8 cellular contexts compared by ENCODE assay signal in genomic region chr17:74981979-74982662, GRCh38. TPM values are rescaled to one million over a fixed set of nuclear protein-coding genes. Genes with fewer than 3 reads are reported as not detected.
DNase-seq lines count a peak whose midpoint lies in the region; ATAC-seq and TF ChIP-seq lines count a peak whose summit lies in the region.

No MANE protein-coding gene starts in this region.

- ATAC-seq in HG03460 (IDR thresholded peaks at IDR 0.05; ENCODE audit: unreplicated experiment): no peak

- CTCF ChIA-PET in RWPE1 (lab: Yijun Ruan, JAX): interaction anchor here (0.7 kb wide), 1 partner anchor 169 kb away, joined by 6 read pairs; no protein-coding TSS in a partner anchor

- DNase-seq in GM06990 (ENCODE audit: extremely low read depth, insufficient read length): peak; percentile 71
- DNase-seq in Jurkat, Clone E6-1 (ENCODE audit: low read depth, low spot score): peak; percentile 68
- no peak for DNase-seq in RWPE1 (ENCODE audit: low spot score)
- DNase-seq in activated naive CD4-positive, alpha-beta T cell treated with Interleukin-2 at 50 U/mL for 16 hours: peak; percentile 81
- DNase-seq in germinal center (ENCODE audit: low spot score): peak; percentile 86
- DNase-seq in substantia nigra (lab: John Stamatoyannopoulos, UW): peak in 48 of 49 donors; percentile 57 to 97 (median 86)

- TF ChIP-seq CTCF in GM06990 (IDR thresholded peaks at IDR 0.05; ENCODE audit: insufficient read depth, low read length, poor library complexity, severe bottlenecking) (no peak), RWPE1 (conservative IDR thresholded peaks at IDR 0.05; ENCODE audit: low read depth) (no peak), neutrophil (IDR thresholded peaks at IDR 0.05) (peak; percentile 35)

- peaks cover 33% of the 10 kb centered on the region in 2 experiments for H3K4me1 ChIP-seq in neutrophil (ENCODE audit: control insufficient read depth in 1 of 2, insufficient read depth in 1 of 2, low read depth in 1 of 2, low read length in 1 of 2)

- H3K27me3 ChIP-seq in GM06990 (replicated peaks; ENCODE audit: control insufficient read depth, insufficient read depth, low read length) (peaks cover 3% of the 10 kb centered on the region), neutrophil (peaks cover 80% of the 10 kb centered on the region)

- no peaks in the 10 kb centered on the region for H3K36me3 ChIP-seq in GM06990 (ENCODE audit: control insufficient read depth, insufficient read depth, low read length)
- H3K36me3 ChIP-seq in neutrophil: no peaks in the 10 kb centered on the region

- peak overlapping the region; percentile 77 for H3K27ac ChIP-seq in RWPE1
- peak overlapping the region; percentile 7 for H3K27ac ChIP-seq in neutrophil
- peak overlapping the region; percentile 99 for H3K27ac ChIP-seq in substantia nigra (ENCODE audit: low read depth, low read length, poor library complexity, severe bottlenecking)

- POLR2A ChIA-PET in RWPE1 (lab: Yijun Ruan, JAX; ENCODE audit: low non-redundant PET): interaction anchor here (0.5 kb wide), 1 partner anchor 85 kb away, joined by 6 read pairs; no protein-coding TSS in a partner anchor

- peak overlapping the region; percentile 68 for H3K4me3 ChIP-seq in GM06990 (replicated peaks; ENCODE audit: low read depth, low read length)
- peak overlapping the region; percentile 57 for H3K4me3 ChIP-seq in Jurkat, Clone E6-1 (ENCODE audit: low read length)
- peak overlapping the region; percentile 58 to 72 for H3K4me3 ChIP-seq in neutrophil (ENCODE audit: low read depth in 1 of 2, low read length in 1 of 2)

- H3K9me3 ChIP-seq in neutrophil: no peaks in the 10 kb centered on the region

RNA-seq across cellular contexts. Expression of gene CDR2L, which starts 5.3 kb away (rescaled TPM):
- polyA plus RNA-seq in Jurkat, Clone E6-1 (2012; ENCODE audit: insufficient read depth, insufficient read length): 8.1 TPM

RNA-seq across cellular contexts. Expression of gene HID1, which starts 9.6 kb away (rescaled TPM):
- 8.5 TPM for polyA plus RNA-seq in Jurkat, Clone E6-1 (2012; ENCODE audit: insufficient read depth, insufficient read length)

RNA-seq across cellular contexts. Expression of gene MRPL58, which starts 30.3 kb away (rescaled TPM):
- 92.3 TPM for polyA plus RNA-seq in Jurkat, Clone E6-1 (2012; ENCODE audit: insufficient read depth, insufficient read length)

RNA-seq across cellular contexts. Expression of gene OTOP3, which starts 46.4 kb away (rescaled TPM):
- not detected for polyA plus RNA-seq in Jurkat, Clone E6-1 (2012; ENCODE audit: insufficient read depth, insufficient read length)

RNA-seq across cellular contexts. Expression of gene OTOP2, which starts 58.0 kb away (rescaled TPM):
- not detected for polyA plus RNA-seq in Jurkat, Clone E6-1 (2012; ENCODE audit: insufficient read depth, insufficient read length)

Comparison
In these comparisons a context has a peak if more than half of its experiments do, and no peak if none do; other contexts are left out.
1. H3K27ac ChIP-seq: peak in every context shown above with its lines; median percentile 99 in substantia nigra; 77 in RWPE1; 7 in neutrophil.